In genomic region chr14:105837349-105838063, GRCh38 we compare ENCODE assay signal across 24 cellular contexts.
A peak's percentile ranks its signal among the peaks of the same experiment; 100 is the strongest.
DNase-seq lines count a peak whose midpoint lies in the region; ATAC-seq and TF ChIP-seq lines count a peak whose summit lies in the region.
"Had no signal": no experiment of that assay in that cellular context is flagged by ENCODE, and none has a peak within 500 bp of the region (broad histone marks: within the 10 kb centered on the region; RNA-seq: fewer than 3 reads in every experiment).

No MANE protein-coding gene starts in this region.

- H3K27ac Mint-ChIP-seq in CD8-positive, alpha-beta T cell: peak overlapping the region; percentile 14
- H3K27ac Mint-ChIP-seq in stimulated activated memory B cell treated with anti-CD40 and anti-IgM and Interleukin-4, amounts not matched to agents 10 μg/mL and 1 μg/mL and 100 μg/mL, for 72 hours: peak overlapping the region; percentile 59
- no peak overlapping the region for H3K27ac Mint-ChIP-seq in activated T-cell treated with anti-CD3 and anti-CD28 coated beads, Interleukin-2, amount 50 U/mL, for 24 hours
- H3K27ac Mint-ChIP-seq: CD4-positive, alpha-beta memory T cell had no signal

- no peaks in the 10 kb centered on the region for H3K4me1 ChIP-seq in CD8-positive, alpha-beta T cell (ENCODE audit: insufficient read depth, low read length)
- H3K4me1 ChIP-seq in OCI-LY7 (ENCODE audit: insufficient read depth, low read length, poor library complexity, severe bottlenecking): peaks cover 6% of the 10 kb centered on the region
- H3K4me1 ChIP-seq: SJSA1 had no signal

- no peaks in the 10 kb centered on the region for H3K9me3 ChIP-seq in CD8-positive, alpha-beta T cell (ENCODE audit: low read length)
- H3K9me3 ChIP-seq in OCI-LY7 (ENCODE audit: low read length): peaks cover 4% of the 10 kb centered on the region; the same call in 1 of the 2 replicates
- H3K9me3 ChIP-seq: MG63, SJSA1 had no signal

- H3K9me3 Mint-ChIP-seq in CD8-positive, alpha-beta T cell: no peaks in the 10 kb centered on the region
- no peaks in the 10 kb centered on the region for H3K9me3 Mint-ChIP-seq in stimulated activated memory B cell treated with anti-CD40 and anti-IgM and Interleukin-4, amounts not matched to agents 10 μg/mL and 1 μg/mL and 100 μg/mL, for 72 hours
- H3K9me3 Mint-ChIP-seq in activated T-cell treated with anti-CD3 and anti-CD28 coated beads, Interleukin-2, amount 50 U/mL, for 24 hours: no peaks in the 10 kb centered on the region
- H3K9me3 Mint-ChIP-seq: CD4-positive, alpha-beta memory T cell had no signal

- no peaks in the 10 kb centered on the region for H3K9me2 ChIP-seq in OCI-LY7 (ENCODE audit: insufficient read depth, low read length)

- POLR2A ChIA-PET in CD8-positive, alpha-beta T cell (lab: Charles Lee): no interaction called here
- POLR2A ChIA-PET in OCI-LY7 (lab: Charles Lee): no interaction called here

- H3K36me3 ChIP-seq in CD8-positive, alpha-beta T cell (ENCODE audit: insufficient read depth, low read length): no peaks in the 10 kb centered on the region
- H3K36me3 ChIP-seq in OCI-LY7 (ENCODE audit: insufficient read depth, low read length): peaks cover 21% of the 10 kb centered on the region
- H3K36me3 ChIP-seq: MG63, SJSA1 had no signal

- CTCF ChIA-PET in CD8-positive, alpha-beta T cell (lab: Charles Lee): no interaction called here
- CTCF ChIA-PET in OCI-LY7 (lab: Charles Lee; ENCODE audit: unreplicated experiment): no interaction called here

- no peak for ATAC-seq in CD8-positive, alpha-beta T cell
- ATAC-seq in stimulated activated memory B cell treated with anti-CD40 and anti-IgM and Interleukin-4, amounts not matched to agents 10 μg/mL and 1 μg/mL and 100 μg/mL, for 72 hours: no peak

- H3K4me3 Mint-ChIP-seq in CD8-positive, alpha-beta T cell: no peak overlapping the region
- no peak overlapping the region for H3K4me3 Mint-ChIP-seq in stimulated activated memory B cell treated with anti-CD40 and anti-IgM and Interleukin-4, amounts not matched to agents 10 μg/mL and 1 μg/mL and 100 μg/mL, for 72 hours
- H3K4me3 Mint-ChIP-seq in activated T-cell treated with anti-CD3 and anti-CD28 coated beads, Interleukin-2, amount 50 U/mL, for 24 hours: no peak overlapping the region
- H3K4me3 Mint-ChIP-seq: CD4-positive, alpha-beta memory T cell had no signal

- BruUV-seq in OCI-LY7 (replicated peaks; lab: Mats Ljungman, UMichigan): no TSS peak

- DNase-seq in CD8-positive, alpha-beta T cell: no peak
- peak; percentile 1 for DNase-seq in OCI-LY7 (ENCODE audit: low spot score)
- peak; percentile 38 for DNase-seq in islet precursor cell
- no peak for DNase-seq in stimulated activated CD4-positive, alpha-beta T cell treated with anti-CD3 and anti-CD28 coated beads, Interleukin-15, amount 100 ng/mL, for 24 hours
- no peak for DNase-seq in NCI-H1417 treated with DMSO at 0.1 percent for 48 hours (lab: John Stamatoyannopoulos, UW)
- no peak for DNase-seq in T1000 (lab: John Stamatoyannopoulos, UW)
- no peak for DNase-seq in activated T-cell treated with anti-CD3 and anti-CD28 coated beads, Interleukin-2, amount 50 U/mL, for 24 hours
- DNase-seq: CD4-positive, alpha-beta memory T cell; DMS79 treated with DMSO at 0.1 percent for 48 hours; GF-D8; GM23248; H7; KG1; MG63; NCI-H1694 treated with DMSO at 0.1 percent for 48 hours; NCI-H446 treated with DMSO at 0.1 percent for 48 hours; NCI-H526; NCI-H82; NK-92 treated with Interleukin-12 subunit alpha and Interleukin-12 subunit beta, amount 100 ng/mL, for 24 hours; PC-9; Right ventricle myocardium superior had no signal

- intact Hi-C loops in CD8-positive, alpha-beta T cell (cut with DNase I, micrococcal nuclease): no loop called here
- intact Hi-C loops in OCI-LY7 (cut with micrococcal nuclease; ENCODE audit: unreplicated experiment): no loop called here

- TF ChIP-seq CTCF in CD8-positive, alpha-beta T cell (IDR thresholded peaks at IDR 0.05): no peak
- no peak for TF ChIP-seq CTCF in OCI-LY7 (conservative IDR thresholded peaks at IDR 0.05; ENCODE audit: low read length)

- H3K4me2 ChIP-seq in OCI-LY7 (ENCODE audit: low read length): no peak overlapping the region
- H3K4me2 ChIP-seq: BLaER1 treated with 17β-estradiol and CSF1 and Interleukin-3, amounts not matched to agents 10 nM and 100 nM; PC-9 had no signal

- no peak overlapping the region for H2AFZ ChIP-seq in OCI-LY7 (ENCODE audit: low read length)
- H2AFZ ChIP-seq: GM23248, PC-9 had no signal

- H3K27me3 Mint-ChIP-seq in CD8-positive, alpha-beta T cell (ENCODE audit: low read depth): no peaks in the 10 kb centered on the region
- no peaks in the 10 kb centered on the region for H3K27me3 Mint-ChIP-seq in stimulated activated memory B cell treated with anti-CD40 and anti-IgM and Interleukin-4, amounts not matched to agents 10 μg/mL and 1 μg/mL and 100 μg/mL, for 72 hours
- H3K27me3 Mint-ChIP-seq in activated T-cell treated with anti-CD3 and anti-CD28 coated beads, Interleukin-2, amount 50 U/mL, for 24 hours: no peaks in the 10 kb centered on the region

- H3K27ac ChIP-seq in CD8-positive, alpha-beta T cell (ENCODE audit: low read depth, low read length): no peak overlapping the region
- no peak overlapping the region for H3K27ac ChIP-seq in OCI-LY7 (ENCODE audit: low read depth, low read length, poor library complexity, severe bottlenecking)
- H3K27ac ChIP-seq: BLaER1 treated with 17β-estradiol and CSF1 and Interleukin-3, amounts not matched to agents 10 nM and 100 nM; GM23248; PC-9; SJSA1 had no signal

- no peaks in the 10 kb centered on the region for H3K36me3 Mint-ChIP-seq in CD8-positive, alpha-beta T cell
- H3K36me3 Mint-ChIP-seq in stimulated activated memory B cell treated with anti-CD40 and anti-IgM and Interleukin-4, amounts not matched to agents 10 μg/mL and 1 μg/mL and 100 μg/mL, for 72 hours: peaks cover 34% of the 10 kb centered on the region
- H3K36me3 Mint-ChIP-seq in activated T-cell treated with anti-CD3 and anti-CD28 coated beads, Interleukin-2, amount 50 U/mL, for 24 hours (ENCODE audit: low read depth): no peaks in the 10 kb centered on the region
- H3K36me3 Mint-ChIP-seq: CD4-positive, alpha-beta memory T cell had no signal

- no peaks in the 10 kb centered on the region for H3K4me1 Mint-ChIP-seq in CD8-positive, alpha-beta T cell (ENCODE audit: low read depth)
- H3K4me1 Mint-ChIP-seq in stimulated activated memory B cell treated with anti-CD40 and anti-IgM and Interleukin-4, amounts not matched to agents 10 μg/mL and 1 μg/mL and 100 μg/mL, for 72 hours: no peaks in the 10 kb centered on the region
- no peaks in the 10 kb centered on the region for H3K4me1 Mint-ChIP-seq in activated T-cell treated with anti-CD3 and anti-CD28 coated beads, Interleukin-2, amount 50 U/mL, for 24 hours (ENCODE audit: low read depth)
- H3K4me1 Mint-ChIP-seq: CD4-positive, alpha-beta memory T cell had no signal

- H4K20me1 ChIP-seq in OCI-LY7 (ENCODE audit: insufficient read depth, low read length): no peaks in the 10 kb centered on the region

- no peak overlapping the region for H3K4me3 ChIP-seq in CD8-positive, alpha-beta T cell (ENCODE audit: low read depth, low read length)
- H3K4me3 ChIP-seq in OCI-LY7 (ENCODE audit: low read depth, low read length, poor library complexity, severe bottlenecking): no peak overlapping the region
- H3K4me3 ChIP-seq: BLaER1 treated with 17β-estradiol and CSF1 and Interleukin-3, amounts not matched to agents 10 nM and 100 nM; GM23248; MG63; PC-9; SJSA1 had no signal

- H3K79me2 ChIP-seq in OCI-LY7 (ENCODE audit: insufficient read depth, low read depth, low read length): no peaks in the 10 kb centered on the region

- H3K27me3 ChIP-seq in CD8-positive, alpha-beta T cell (ENCODE audit: insufficient read depth, low read length): no peaks in the 10 kb centered on the region
- H3K27me3 ChIP-seq: BLaER1 treated with 17β-estradiol and CSF1 and Interleukin-3, amounts not matched to agents 10 nM and 100 nM; MG63; SJSA1 had no signal

Comparison
In these comparisons a context has a peak if more than half of its experiments do, and no peak if none do; other contexts are left out.
1. DNase-seq: peak in OCI-LY7 (single experiment) and islet precursor cell (single experiment); none in CD8-positive, alpha-beta T cell (0 of 7), stimulated activated CD4-positive, alpha-beta T cell treated with anti-CD3 and anti-CD28 coated beads, Interleukin-15, amount 100 ng/mL, for 24 hours (single experiment), NCI-H1417 treated with DMSO at 0.1 percent for 48 hours (single experiment), T1000 (single experiment) and activated T-cell treated with anti-CD3 and anti-CD28 coated beads, Interleukin-2, amount 50 U/mL, for 24 hours (single experiment).